ENCODE assay signal across 1 cellular context in the genomic region with DNA sequence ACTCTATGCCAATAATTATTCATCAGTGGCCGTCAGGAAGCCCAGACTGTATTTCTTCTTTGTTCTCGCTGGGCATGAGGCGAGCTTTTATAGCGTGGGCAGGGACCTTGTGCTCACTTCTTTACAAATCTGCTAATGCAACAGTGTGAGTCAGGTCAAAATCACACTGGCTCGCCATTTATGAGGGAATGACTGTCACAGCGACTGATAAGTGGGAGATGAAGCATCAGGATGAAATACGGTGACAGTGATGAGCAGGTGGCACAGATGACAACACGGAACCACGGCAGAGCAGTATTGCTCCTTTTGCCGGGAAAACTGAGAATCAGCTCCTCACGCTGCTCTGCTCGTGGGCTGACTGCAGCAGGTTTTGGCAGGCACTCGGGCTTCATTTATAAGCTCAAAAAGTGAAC.
TF ChIP-seq lines count a peak whose summit lies in the region.

No MANE protein-coding gene starts in this region.

TF ChIP-seq in K562, 482 proteins besides CTCF, POLR2A, EP300 and RAD21 (continued from another document):
- TF ChIP-seq, protein P1, sequence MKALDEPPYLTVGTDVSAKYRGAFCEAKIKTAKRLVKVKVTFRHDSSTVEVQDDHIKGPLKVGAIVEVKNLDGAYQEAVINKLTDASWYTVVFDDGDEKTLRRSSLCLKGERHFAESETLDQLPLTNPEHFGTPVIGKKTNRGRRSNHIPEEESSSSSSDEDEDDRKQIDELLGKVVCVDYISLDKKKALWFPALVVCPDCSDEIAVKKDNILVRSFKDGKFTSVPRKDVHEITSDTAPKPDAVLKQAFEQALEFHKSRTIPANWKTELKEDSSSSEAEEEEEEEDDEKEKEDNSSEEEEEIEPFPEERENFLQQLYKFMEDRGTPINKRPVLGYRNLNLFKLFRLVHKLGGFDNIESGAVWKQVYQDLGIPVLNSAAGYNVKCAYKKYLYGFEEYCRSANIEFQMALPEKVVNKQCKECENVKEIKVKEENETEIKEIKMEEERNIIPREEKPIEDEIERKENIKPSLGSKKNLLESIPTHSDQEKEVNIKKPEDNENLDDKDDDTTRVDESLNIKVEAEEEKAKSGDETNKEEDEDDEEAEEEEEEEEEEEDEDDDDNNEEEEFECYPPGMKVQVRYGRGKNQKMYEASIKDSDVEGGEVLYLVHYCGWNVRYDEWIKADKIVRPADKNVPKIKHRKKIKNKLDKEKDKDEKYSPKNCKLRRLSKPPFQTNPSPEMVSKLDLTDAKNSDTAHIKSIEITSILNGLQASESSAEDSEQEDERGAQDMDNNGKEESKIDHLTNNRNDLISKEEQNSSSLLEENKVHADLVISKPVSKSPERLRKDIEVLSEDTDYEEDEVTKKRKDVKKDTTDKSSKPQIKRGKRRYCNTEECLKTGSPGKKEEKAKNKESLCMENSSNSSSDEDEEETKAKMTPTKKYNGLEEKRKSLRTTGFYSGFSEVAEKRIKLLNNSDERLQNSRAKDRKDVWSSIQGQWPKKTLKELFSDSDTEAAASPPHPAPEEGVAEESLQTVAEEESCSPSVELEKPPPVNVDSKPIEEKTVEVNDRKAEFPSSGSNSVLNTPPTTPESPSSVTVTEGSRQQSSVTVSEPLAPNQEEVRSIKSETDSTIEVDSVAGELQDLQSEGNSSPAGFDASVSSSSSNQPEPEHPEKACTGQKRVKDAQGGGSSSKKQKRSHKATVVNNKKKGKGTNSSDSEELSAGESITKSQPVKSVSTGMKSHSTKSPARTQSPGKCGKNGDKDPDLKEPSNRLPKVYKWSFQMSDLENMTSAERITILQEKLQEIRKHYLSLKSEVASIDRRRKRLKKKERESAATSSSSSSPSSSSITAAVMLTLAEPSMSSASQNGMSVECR (CRISPR knock-in tag; IDR thresholded peaks at IDR 0.05) = no peak
- TF ChIP-seq, protein P2, sequence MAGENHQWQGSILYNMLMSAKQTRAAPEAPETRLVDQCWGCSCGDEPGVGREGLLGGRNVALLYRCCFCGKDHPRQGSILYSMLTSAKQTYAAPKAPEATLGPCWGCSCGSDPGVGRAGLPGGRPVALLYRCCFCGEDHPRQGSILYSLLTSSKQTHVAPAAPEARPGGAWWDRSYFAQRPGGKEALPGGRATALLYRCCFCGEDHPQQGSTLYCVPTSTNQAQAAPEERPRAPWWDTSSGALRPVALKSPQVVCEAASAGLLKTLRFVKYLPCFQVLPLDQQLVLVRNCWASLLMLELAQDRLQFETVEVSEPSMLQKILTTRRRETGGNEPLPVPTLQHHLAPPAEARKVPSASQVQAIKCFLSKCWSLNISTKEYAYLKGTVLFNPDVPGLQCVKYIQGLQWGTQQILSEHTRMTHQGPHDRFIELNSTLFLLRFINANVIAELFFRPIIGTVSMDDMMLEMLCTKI (IDR thresholded peaks at IDR 0.05; ENCODE audit: partially characterized antibody) = no peak
- TF ChIP-seq GATAD2B (IDR thresholded peaks at IDR 0.05; ENCODE audit: borderline replicate concordance) = no peak
- TF ChIP-seq NFE2L1 (tag; IDR thresholded peaks at IDR 0.05; ENCODE audit: borderline replicate concordance, low read depth) = no peak
- TF ChIP-seq PPARD (CRISPR knock-in tag; IDR thresholded peaks at IDR 0.05) = no peak
- TF ChIP-seq RBFOX2 (IDR thresholded peaks at IDR 0.05; ENCODE audit: low read depth, low read length) = no peak
- TF ChIP-seq, protein P3, sequence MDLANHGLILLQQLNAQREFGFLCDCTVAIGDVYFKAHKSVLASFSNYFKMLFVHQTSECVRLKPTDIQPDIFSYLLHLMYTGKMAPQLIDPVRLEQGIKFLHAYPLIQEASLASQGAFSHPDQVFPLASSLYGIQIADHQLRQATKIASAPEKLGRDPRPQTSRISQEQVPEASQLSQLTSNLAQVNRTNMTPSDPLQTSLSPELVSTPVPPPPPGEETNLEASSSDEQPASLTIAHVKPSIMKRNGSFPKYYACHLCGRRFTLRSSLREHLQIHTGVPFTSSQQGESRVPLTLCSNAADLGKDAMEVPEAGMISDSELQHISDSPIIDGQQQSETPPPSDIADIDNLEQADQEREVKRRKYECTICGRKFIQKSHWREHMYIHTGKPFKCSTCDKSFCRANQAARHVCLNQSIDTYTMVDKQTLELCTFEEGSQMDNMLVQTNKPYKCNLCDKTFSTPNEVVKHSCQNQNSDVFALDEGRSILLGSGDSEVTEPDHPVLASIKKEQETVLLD (IDR thresholded peaks at IDR 0.05) = no peak
- 0 out of 4 replicates have a peak, but pooled peaks have one; percentile 32 to 46 for TF ChIP-seq KDM1A (IDR thresholded peaks at IDR 0.05)
- no peak for TF ChIP-seq PTRF (tag; IDR thresholded peaks at IDR 0.05)
- no peak for TF ChIP-seq ZNF316 (IDR thresholded peaks at IDR 0.05)
- TF ChIP-seq RFX5 (IDR thresholded peaks at IDR 0.05; ENCODE audit: low read depth, low read length) = no peak
- no peak for TF ChIP-seq FOXA1 (IDR thresholded peaks at IDR 0.05; ENCODE audit: borderline replicate concordance)
- TF ChIP-seq, protein P4, sequence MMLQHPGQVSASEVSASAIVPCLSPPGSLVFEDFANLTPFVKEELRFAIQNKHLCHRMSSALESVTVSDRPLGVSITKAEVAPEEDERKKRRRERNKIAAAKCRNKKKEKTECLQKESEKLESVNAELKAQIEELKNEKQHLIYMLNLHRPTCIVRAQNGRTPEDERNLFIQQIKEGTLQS (IDR thresholded peaks at IDR 0.05) = peak; percentile 22; the same call in 1 of the 2 replicates
- TF ChIP-seq, protein P4 (CRISPR knock-in tag; conservative IDR thresholded peaks at IDR 0.05) = no peak
- peak; percentile 94 for TF ChIP-seq MEIS2 (IDR thresholded peaks at IDR 0.05; ENCODE audit: partially characterized antibody)
- TF ChIP-seq U2AF2 (optimal IDR thresholded peaks at IDR 0.05; ENCODE audit: low read depth, low read length) = no peak
- TF ChIP-seq KLF6 (CRISPR knock-in tag; IDR thresholded peaks at IDR 0.05; ENCODE audit: borderline replicate concordance) = no peak
- TF ChIP-seq TRIM24 (IDR thresholded peaks at IDR 0.05) = peak in 1 of 2 experiments; percentile 20; a peak in 1 of 4 replicates
- no peak for TF ChIP-seq CEBPB (tag; IDR thresholded peaks at IDR 0.05)
- no peak for TF ChIP-seq CHD4 (IDR thresholded peaks at IDR 0.05; ENCODE audit: insufficient read depth, insufficient replicate concordance, low read depth, low read length, poor library complexity, severe bottlenecking)
- TF ChIP-seq RBM39 (optimal IDR thresholded peaks at IDR 0.05; ENCODE audit: low read depth, low read length) = no peak
- TF ChIP-seq, protein P5, sequence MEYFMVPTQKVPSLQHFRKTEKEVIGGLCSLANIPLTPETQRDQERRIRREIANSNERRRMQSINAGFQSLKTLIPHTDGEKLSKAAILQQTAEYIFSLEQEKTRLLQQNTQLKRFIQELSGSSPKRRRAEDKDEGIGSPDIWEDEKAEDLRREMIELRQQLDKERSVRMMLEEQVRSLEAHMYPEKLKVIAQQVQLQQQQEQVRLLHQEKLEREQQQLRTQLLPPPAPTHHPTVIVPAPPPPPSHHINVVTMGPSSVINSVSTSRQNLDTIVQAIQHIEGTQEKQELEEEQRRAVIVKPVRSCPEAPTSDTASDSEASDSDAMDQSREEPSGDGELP (CRISPR knock-in tag; IDR thresholded peaks at IDR 0.05; ENCODE audit: borderline replicate concordance) = peak; percentile 25; the same call in 1 of the 2 replicates
